7 cellular contexts compared by ENCODE assay signal in genomic region chr16:75065149-75065807, GRCh38. TPM values are rescaled to one million over a fixed set of nuclear protein-coding genes. Genes with fewer than 3 reads are reported as not detected.
DNase-seq lines count a peak whose midpoint lies in the region; ATAC-seq and TF ChIP-seq lines count a peak whose summit lies in the region.

No MANE protein-coding gene starts in this region.

- TF ChIP-seq CTCF in left lung (IDR thresholded peaks at IDR 0.05) = no peak

- DNase-seq in Kasumi-1 (lab: John Stamatoyannopoulos, UW) = peak; percentile 25 to 35
- peak; percentile 72 for DNase-seq in activated CD8-positive, alpha-beta memory T cell treated with anti-CD3 and anti-CD28 coated beads for 24 hours
- DNase-seq in left lung = no peak
- DNase-seq in HuH-7 (ENCODE audit: low spot score) = no peak

- H3K36me3 ChIP-seq in left lung (no peaks in the 10 kb centered on the region), stomach smooth muscle (ENCODE audit: control insufficient read depth in 2 of 2, insufficient read depth in 2 of 2, low read length in 2 of 2) (no peaks in the 10 kb centered on the region)

- H3K9ac ChIP-seq in stomach smooth muscle (ENCODE audit: low read length in 2 of 2) = no peak overlapping the region

- H3K27ac ChIP-seq in left lung = peak overlapping the region; percentile 70 to 75
- peak overlapping the region; percentile 60 for H3K27ac ChIP-seq in stomach smooth muscle (ENCODE audit: low read length)

- peak; percentile 78 for ATAC-seq in left lung
- ATAC-seq in GM21723 (IDR thresholded peaks at IDR 0.05; ENCODE audit: unreplicated experiment) = no peak
- no peak for ATAC-seq in GM21576 (IDR thresholded peaks at IDR 0.05; ENCODE audit: unreplicated experiment)

- H3K9me3 ChIP-seq in left lung (no peaks in the 10 kb centered on the region), stomach smooth muscle (ENCODE audit: control insufficient read depth in 2 of 2, low read length in 2 of 2) (peaks cover 0 to 2% of the 10 kb centered on the region in 2 donors)

- H3K4me1 ChIP-seq in left lung = peaks cover 19 to 67% of the 10 kb centered on the region in 2 donors
- H3K4me1 ChIP-seq in stomach smooth muscle (ENCODE audit: control insufficient read depth, insufficient read depth, low read length) = peaks cover 38% of the 10 kb centered on the region

- intact Hi-C loops in left lung (cut with DNase I) = no loop called here

- H3K4me3 ChIP-seq in left lung = no peak overlapping the region
- H3K4me3 ChIP-seq in stomach smooth muscle (ENCODE audit: low read length in 2 of 2) = no peak overlapping the region

- H3K27me3 ChIP-seq in left lung (no peaks in the 10 kb centered on the region), stomach smooth muscle (ENCODE audit: control insufficient read depth in 1 of 2, insufficient read depth in 2 of 2, low read length in 2 of 2) (no peaks in the 10 kb centered on the region)

RNA-seq across cellular contexts. Expression of gene LDHD, which starts 51.3 kb away (rescaled TPM):
- total RNA-seq in left lung = 1 to 10 TPM; 7.3 to 9.9 TPM

Comparison
In these comparisons a context has a peak if more than half of its experiments do, and no peak if none do; other contexts are left out.
1. DNase-seq: peak in Kasumi-1 (2 of 2) and activated CD8-positive, alpha-beta memory T cell treated with anti-CD3 and anti-CD28 coated beads for 24 hours (single experiment); none in left lung (0 of 2) and HuH-7 (single experiment).